ENCODE assay signal across 1 cellular context in the genomic region with DNA sequence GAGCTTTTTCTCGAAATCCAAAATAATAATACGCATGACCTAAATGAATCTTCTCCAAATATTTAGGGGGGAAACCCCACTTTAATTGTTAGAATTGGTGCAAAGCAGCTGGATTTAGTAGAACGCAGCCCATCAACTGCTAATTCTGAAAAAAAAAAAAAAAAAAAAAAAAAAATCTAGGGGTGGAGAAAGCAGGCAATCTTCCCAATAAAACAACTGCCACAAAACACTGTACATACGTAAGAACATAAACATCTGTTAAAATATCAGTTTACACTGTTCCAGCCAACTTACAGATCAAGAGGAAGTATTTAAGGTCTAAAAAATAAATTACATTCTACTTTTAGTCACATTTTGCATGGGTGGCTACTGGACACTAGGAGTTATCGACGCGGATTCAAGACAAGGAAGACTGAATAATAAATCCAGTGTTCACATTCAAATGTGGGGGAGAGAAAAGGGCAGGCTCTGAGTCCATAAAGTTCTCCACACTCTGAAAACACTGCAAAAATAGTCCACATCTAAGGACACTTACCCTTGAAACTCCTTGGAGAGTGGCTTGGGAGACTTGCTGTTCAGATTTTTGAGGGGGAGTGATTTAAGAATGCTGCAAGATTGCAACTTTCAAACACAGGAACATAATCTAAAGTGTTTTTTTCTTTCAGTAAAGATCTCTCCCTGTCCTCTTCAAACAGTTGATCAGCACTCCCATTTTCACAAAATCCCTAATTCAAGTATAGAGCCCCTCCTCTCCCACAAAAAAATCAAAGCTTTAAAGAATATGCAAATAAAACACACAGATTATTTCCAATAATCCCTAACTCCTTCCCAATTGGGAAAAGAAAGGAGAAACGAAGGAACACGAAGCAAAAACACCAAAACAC.
TF ChIP-seq lines count a peak whose summit lies in the region.

No MANE protein-coding gene starts in this region.

TF ChIP-seq in K562, 482 proteins besides CTCF, POLR2A, EP300 and RAD21:
- no peak for TF ChIP-seq FOXJ2 (tag; IDR thresholded peaks at IDR 0.05)
- TF ChIP-seq EWSR1 (IDR thresholded peaks at IDR 0.05; ENCODE audit: borderline replicate concordance, low read depth, partially characterized antibody): peak; percentile 46
- no peak for TF ChIP-seq SP2 (IDR thresholded peaks at IDR 0.05; ENCODE audit: extremely low read depth, low read depth, low read length, poor library complexity, severe bottlenecking)
- peak; percentile 67 to 80 for TF ChIP-seq KDM1A (IDR thresholded peaks at IDR 0.05)
- no peak for TF ChIP-seq FOXM1 (IDR thresholded peaks at IDR 0.05; ENCODE audit: low read depth)
- no peak for TF ChIP-seq FOXM1 (CRISPR knock-in tag; IDR thresholded peaks at IDR 0.05; ENCODE audit: low read depth)
- TF ChIP-seq ZNF253 (CRISPR knock-in tag; conservative IDR thresholded peaks at IDR 0.05): no peak
- TF ChIP-seq LCOR (CRISPR knock-in tag; IDR thresholded peaks at IDR 0.05): no peak
- TF ChIP-seq SREBF1 (IDR thresholded peaks at IDR 0.05; ENCODE audit: borderline replicate concordance, low read depth, low read length): no peak
- TF ChIP-seq, protein P1, sequence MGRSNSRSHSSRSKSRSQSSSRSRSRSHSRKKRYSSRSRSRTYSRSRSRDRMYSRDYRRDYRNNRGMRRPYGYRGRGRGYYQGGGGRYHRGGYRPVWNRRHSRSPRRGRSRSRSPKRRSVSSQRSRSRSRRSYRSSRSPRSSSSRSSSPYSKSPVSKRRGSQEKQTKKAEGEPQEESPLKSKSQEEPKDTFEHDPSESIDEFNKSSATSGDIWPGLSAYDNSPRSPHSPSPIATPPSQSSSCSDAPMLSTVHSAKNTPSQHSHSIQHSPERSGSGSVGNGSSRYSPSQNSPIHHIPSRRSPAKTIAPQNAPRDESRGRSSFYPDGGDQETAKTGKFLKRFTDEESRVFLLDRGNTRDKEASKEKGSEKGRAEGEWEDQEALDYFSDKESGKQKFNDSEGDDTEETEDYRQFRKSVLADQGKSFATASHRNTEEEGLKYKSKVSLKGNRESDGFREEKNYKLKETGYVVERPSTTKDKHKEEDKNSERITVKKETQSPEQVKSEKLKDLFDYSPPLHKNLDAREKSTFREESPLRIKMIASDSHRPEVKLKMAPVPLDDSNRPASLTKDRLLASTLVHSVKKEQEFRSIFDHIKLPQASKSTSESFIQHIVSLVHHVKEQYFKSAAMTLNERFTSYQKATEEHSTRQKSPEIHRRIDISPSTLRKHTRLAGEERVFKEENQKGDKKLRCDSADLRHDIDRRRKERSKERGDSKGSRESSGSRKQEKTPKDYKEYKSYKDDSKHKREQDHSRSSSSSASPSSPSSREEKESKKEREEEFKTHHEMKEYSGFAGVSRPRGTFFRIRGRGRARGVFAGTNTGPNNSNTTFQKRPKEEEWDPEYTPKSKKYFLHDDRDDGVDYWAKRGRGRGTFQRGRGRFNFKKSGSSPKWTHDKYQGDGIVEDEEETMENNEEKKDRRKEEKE (IDR thresholded peaks at IDR 0.05; ENCODE audit: borderline replicate concordance in 1 of 2, control insufficient read depth in 1 of 2, low read depth in 2 of 2, low read length in 1 of 2): peak in 1 of 2 experiments; percentile 72; a peak in 1 of 4 replicates
- TF ChIP-seq ZNF384 (IDR thresholded peaks at IDR 0.05; ENCODE audit: low read depth, low read length): peak; percentile 34
- no peak for TF ChIP-seq ZNF717 (CRISPR knock-in tag; IDR thresholded peaks at IDR 0.05)
- 0 out of 2 replicates have a peak, but pooled peaks have one; percentile 3 for TF ChIP-seq C11orf30 (IDR thresholded peaks at IDR 0.05; ENCODE audit: low read depth)
- TF ChIP-seq TRIM24 (IDR thresholded peaks at IDR 0.05): no peak
- no peak for TF ChIP-seq HMG20B (CRISPR knock-in tag; IDR thresholded peaks at IDR 0.05)
- TF ChIP-seq DMBX1 (CRISPR knock-in tag; IDR thresholded peaks at IDR 0.05; ENCODE audit: borderline replicate concordance): no peak
- TF ChIP-seq HDAC6 (IDR thresholded peaks at IDR 0.05; ENCODE audit: low read depth, low read length): no peak
- TF ChIP-seq SPI1 (IDR thresholded peaks at IDR 0.05; ENCODE audit: borderline replicate concordance, low read depth, low read length): no peak
- TF ChIP-seq, protein P2, sequence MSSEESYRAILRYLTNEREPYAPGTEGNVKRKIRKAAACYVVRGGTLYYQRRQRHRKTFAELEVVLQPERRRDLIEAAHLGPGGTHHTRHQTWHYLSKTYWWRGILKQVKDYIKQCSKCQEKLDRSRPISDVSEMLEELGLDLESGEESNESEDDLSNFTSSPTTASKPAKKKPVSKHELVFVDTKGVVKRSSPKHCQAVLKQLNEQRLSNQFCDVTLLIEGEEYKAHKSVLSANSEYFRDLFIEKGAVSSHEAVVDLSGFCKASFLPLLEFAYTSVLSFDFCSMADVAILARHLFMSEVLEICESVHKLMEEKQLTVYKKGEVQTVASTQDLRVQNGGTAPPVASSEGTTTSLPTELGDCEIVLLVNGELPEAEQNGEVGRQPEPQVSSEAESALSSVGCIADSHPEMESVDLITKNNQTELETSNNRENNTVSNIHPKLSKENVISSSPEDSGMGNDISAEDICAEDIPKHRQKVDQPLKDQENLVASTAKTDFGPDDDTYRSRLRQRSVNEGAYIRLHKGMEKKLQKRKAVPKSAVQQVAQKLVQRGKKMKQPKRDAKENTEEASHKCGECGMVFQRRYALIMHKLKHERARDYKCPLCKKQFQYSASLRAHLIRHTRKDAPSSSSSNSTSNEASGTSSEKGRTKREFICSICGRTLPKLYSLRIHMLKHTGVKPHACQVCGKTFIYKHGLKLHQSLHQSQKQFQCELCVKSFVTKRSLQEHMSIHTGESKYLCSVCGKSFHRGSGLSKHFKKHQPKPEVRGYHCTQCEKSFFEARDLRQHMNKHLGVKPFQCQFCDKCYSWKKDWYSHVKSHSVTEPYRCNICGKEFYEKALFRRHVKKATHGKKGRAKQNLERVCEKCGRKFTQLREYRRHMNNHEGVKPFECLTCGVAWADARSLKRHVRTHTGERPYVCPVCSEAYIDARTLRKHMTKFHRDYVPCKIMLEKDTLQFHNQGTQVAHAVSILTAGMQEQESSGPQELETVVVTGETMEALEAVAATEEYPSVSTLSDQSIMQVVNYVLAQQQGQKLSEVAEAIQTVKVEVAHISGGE (CRISPR knock-in tag; IDR thresholded peaks at IDR 0.05): peak in 1 of 3 experiments; percentile 66; a peak in 2 of 6 replicates
- 0 out of 4 replicates have a peak, but pooled peaks of 1 of the 2 experiments have one; percentile 49 for TF ChIP-seq HDAC1 (IDR thresholded peaks at IDR 0.05)
